8 cellular contexts compared by ENCODE assay signal in the genomic region with DNA sequence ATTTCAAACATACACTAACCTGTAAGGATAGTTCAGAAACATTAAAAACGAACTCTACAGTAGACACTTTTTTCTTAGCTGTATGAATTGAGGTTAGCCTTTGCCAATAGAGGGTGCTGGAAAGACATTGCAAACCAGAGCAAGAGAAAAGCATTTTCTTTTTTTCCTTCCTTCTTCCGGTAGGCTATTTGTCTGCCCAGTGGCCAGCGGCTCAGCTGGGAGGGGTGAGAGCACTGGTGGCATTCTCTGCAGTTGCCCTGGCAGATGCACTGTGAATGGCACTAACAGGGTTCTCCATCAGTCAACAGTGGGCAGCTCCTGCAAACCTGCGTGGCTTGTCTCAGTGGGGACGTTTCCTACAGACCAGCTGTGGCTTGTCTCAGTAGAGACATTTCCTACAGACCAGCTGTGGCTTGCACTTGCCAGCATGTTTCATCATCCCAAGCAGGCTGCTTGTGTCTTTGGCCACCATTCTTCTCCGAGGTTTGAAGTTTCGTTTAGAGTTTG.
DNase-seq lines count a peak whose midpoint lies in the region; ATAC-seq, FAIRE-seq and TF ChIP-seq lines count a peak whose summit lies in the region.

No MANE protein-coding gene starts in this region.

- H3K36me3 ChIP-seq in tibial artery, result no peaks in the 10 kb centered on the region

- peak; percentile 82 for ATAC-seq in GM21786 (IDR thresholded peaks at IDR 0.05; ENCODE audit: unreplicated experiment)

- peak; percentile 98 for FAIRE-seq in islet of Langerhans (lab: Jason Lieb, UNC)

- H3K4me3 ChIP-seq in tibial artery, result peak overlapping the region; percentile 49 to 53

- DNase-seq in Caki2 (ENCODE audit: low read depth) (peak; percentile 71), NCI-H146 treated with DMSO at 0.1 percent for 48 hours (lab: John Stamatoyannopoulos, UW; ENCODE audit: unreplicated experiment) (peak; percentile 84), astrocyte of the hippocampus (ENCODE audit: low read depth, low spot score) (peak; percentile 7), tibial artery (peak in 1 of 2 donors; percentile 64)
- DNase-seq in activated CD4-positive, CD25-positive, alpha-beta regulatory T cell treated with anti-CD3 and anti-CD28 coated beads, Interleukin-2, amount 50 U/mL, for 72 hours, result no peak
- DNase-seq in activated naive CD4-positive, alpha-beta T cell treated with Interleukin-2 at 50 U/mL for 16 hours, result no peak

- no peaks in the 10 kb centered on the region for H3K9me3 ChIP-seq in tibial artery

- no peaks in the 10 kb centered on the region for H3K27me3 ChIP-seq in tibial artery

- peaks cover 0 to 17% (median 0%) of the 10 kb centered on the region in 4 donors for H3K4me1 ChIP-seq in tibial artery

- intact Hi-C loops in tibial artery (cut with DNase I; ENCODE audit: low total_unique reads), result loop anchor here (10.0 kb wide), 1 partner anchor 422 kb away; no protein-coding TSS in a partner anchor

- in situ Hi-C loops in Caki2 (cut with HindIII; ENCODE audit: low pct_unique_long_range_greater_than_20kb, low sequenced_read_pairs), result no loop called here

- peak overlapping the region in 1 of 2 donors; percentile 53 for H3K27ac ChIP-seq in tibial artery

- TF ChIP-seq CTCF in tibial artery (IDR thresholded peaks at IDR 0.05), result peak; percentile 29 to 56

Comparison
In these comparisons a context has a peak if more than half of its experiments do, and no peak if none do; other contexts are left out.
1. DNase-seq: peak in Caki2 (single experiment), NCI-H146 treated with DMSO at 0.1 percent for 48 hours (single experiment) and astrocyte of the hippocampus (single experiment); none in activated CD4-positive, CD25-positive, alpha-beta regulatory T cell treated with anti-CD3 and anti-CD28 coated beads, Interleukin-2, amount 50 U/mL, for 72 hours (single experiment) and activated naive CD4-positive, alpha-beta T cell treated with Interleukin-2 at 50 U/mL for 16 hours (single experiment).